Comparison of ENCODE assay signal across 18 cellular contexts in genomic region chr6:163264662-163265035, GRCh38.
DNase-seq lines count a peak whose midpoint lies in the region; TF ChIP-seq lines count a peak whose summit lies in the region.
"Had no signal": no experiment of that assay in that cellular context is flagged by ENCODE, and none has a peak within 500 bp of the region (broad histone marks: within the 10 kb centered on the region; RNA-seq: fewer than 3 reads in every experiment).

No MANE protein-coding gene starts in this region.

- H3K4me1 ChIP-seq in PC-9 (replicated peaks; ENCODE audit: insufficient read depth) (peaks cover 9% of the 10 kb centered on the region), stomach (peaks cover 7 to 41% (median 16%) of the 10 kb centered on the region in 4 donors), tibial artery (peaks cover 0 to 15% (median 9%) of the 10 kb centered on the region in 4 donors)
- H3K4me1 ChIP-seq: A549, SJSA1 had no signal

- CTCF ChIA-PET in PC-9 (lab: Charles Lee), result no interaction called here

- DNase-seq in PC-9 (peak in 1 of 2 experiments; percentile 62), stomach (peak; percentile 75), DMS79 (lab: John Stamatoyannopoulos, UW) (no peak), tibial artery (no peak), NCI-H2081 (lab: John Stamatoyannopoulos, UW) (no peak)
- DNase-seq: CD8-positive, alpha-beta T cell; DND-41; H7; HFFc6; IMR-90; NCI-H1417 treated with DMSO at 0.1 percent for 48 hours; NCI-H187 treated with DMSO at 0.1 percent for 48 hours; NCI-H345 had no signal

- no peaks in the 10 kb centered on the region for H3K79me2 ChIP-seq in PC-9 (ENCODE audit: low read depth)

- no peak overlapping the region for H2AFZ ChIP-seq in PC-9

- no peaks in the 10 kb centered on the region for H3K36me3 ChIP-seq in PC-9 (ENCODE audit: low read depth)
- no peaks in the 10 kb centered on the region for H3K36me3 ChIP-seq in stomach
- H3K36me3 ChIP-seq in tibial artery, result no peaks in the 10 kb centered on the region
- H3K36me3 ChIP-seq: SJSA1 had no signal

- intact Hi-C loops in PC-9 (cut with micrococcal nuclease; ENCODE audit: unreplicated experiment) (no loop called here), stomach (cut with DNase I; ENCODE audit: low total_unique reads) (no loop called here), tibial artery (cut with DNase I; ENCODE audit: low total_unique reads) (no loop called here)

- H3K27me3 ChIP-seq in PC-9 (ENCODE audit: insufficient read depth, low read depth) (no peaks in the 10 kb centered on the region), layer of hippocampus (ENCODE audit: control insufficient read depth, insufficient read depth, low read length) (no peaks in the 10 kb centered on the region), stomach (no peaks in the 10 kb centered on the region), tibial artery (no peaks in the 10 kb centered on the region)
- H3K27me3 ChIP-seq: SJSA1 had no signal

- H3F3A ChIP-seq in PC-9 (ENCODE audit: insufficient read depth, low read depth), result 0 out of 2 replicates have a peak, but pooled peaks cover 6% of the 10 kb centered on the region

- no peaks in the 10 kb centered on the region for H4K20me1 ChIP-seq in PC-9 (ENCODE audit: insufficient read depth)

- peak overlapping the region; percentile 36 for H3K4me2 ChIP-seq in PC-9
- H3K4me2 ChIP-seq: A549 had no signal

- POLR2A ChIA-PET in PC-9 (lab: Charles Lee; ENCODE audit: unreplicated experiment), result interaction anchor here (0.5 kb wide), 1 partner anchor 152 kb away, joined by 8 read pairs; no protein-coding TSS in a partner anchor

- H3K27ac ChIP-seq in C4-2B (peak overlapping the region; percentile 36), PC-9 (no peak overlapping the region), layer of hippocampus (ENCODE audit: low read depth, low read length) (peak overlapping the region; percentile 97), stomach (peak overlapping the region; percentile 42 to 73 (median 62)), tibial artery (no peak overlapping the region)
- H3K27ac ChIP-seq: A549, HL-60, SJSA1 had no signal

- no TSS peak for BruUV-seq in PC-9 (replicated peaks; lab: Mats Ljungman, UMichigan)

- TF ChIP-seq CTCF in C4-2B (conservative IDR thresholded peaks at IDR 0.05) (0 out of 2 replicates have a peak, but pooled peaks have one; percentile 7), PC-9 (conservative IDR thresholded peaks at IDR 0.05) (no peak), stomach (IDR thresholded peaks at IDR 0.05) (no peak), tibial artery (IDR thresholded peaks at IDR 0.05) (no peak)

- no peak for TF ChIP-seq EP300 in stomach (IDR thresholded peaks at IDR 0.05)

- WGBS in stomach, 5 donors, result 33 to 56% (median 50%) methylated on average over 6 of the region's 6 CpGs

- no peaks in the 10 kb centered on the region for H3K9me2 ChIP-seq in PC-9 (ENCODE audit: insufficient read depth)

- H3K4me3 ChIP-seq in PC-9, result no peak overlapping the region
- no peak overlapping the region for H3K4me3 ChIP-seq in stomach
- H3K4me3 ChIP-seq in tibial artery, result no peak overlapping the region
- H3K4me3 ChIP-seq: A549, SJSA1 had no signal

- H3K9me3 ChIP-seq in PC-9 (ENCODE audit: insufficient read depth, low read depth) (no peaks in the 10 kb centered on the region), stomach (no peaks in the 10 kb centered on the region), tibial artery (no peaks in the 10 kb centered on the region)
- H3K9me3 ChIP-seq: A549, SJSA1 had no signal

- TF ChIP-seq POLR2A in stomach (IDR thresholded peaks at IDR 0.05), result no peak

Comparison
In these comparisons a context has a peak if more than half of its experiments do, and no peak if none do; other contexts are left out.
1. H3K27ac ChIP-seq: peak in C4-2B (single experiment), layer of hippocampus (single experiment) and stomach (5 of 5); none in PC-9 (single experiment) and tibial artery (0 of 2).